Comparison of ENCODE assay signal across 1 cellular context in genomic region chr10:118439824-118440223, GRCh38.
TF ChIP-seq lines count a peak whose summit lies in the region.

No MANE protein-coding gene starts in this region.

TF ChIP-seq in SK-N-SH, 30 proteins besides CTCF, POLR2A, EP300 and RAD21 (continued from another document):
- TF ChIP-seq, protein P1, sequence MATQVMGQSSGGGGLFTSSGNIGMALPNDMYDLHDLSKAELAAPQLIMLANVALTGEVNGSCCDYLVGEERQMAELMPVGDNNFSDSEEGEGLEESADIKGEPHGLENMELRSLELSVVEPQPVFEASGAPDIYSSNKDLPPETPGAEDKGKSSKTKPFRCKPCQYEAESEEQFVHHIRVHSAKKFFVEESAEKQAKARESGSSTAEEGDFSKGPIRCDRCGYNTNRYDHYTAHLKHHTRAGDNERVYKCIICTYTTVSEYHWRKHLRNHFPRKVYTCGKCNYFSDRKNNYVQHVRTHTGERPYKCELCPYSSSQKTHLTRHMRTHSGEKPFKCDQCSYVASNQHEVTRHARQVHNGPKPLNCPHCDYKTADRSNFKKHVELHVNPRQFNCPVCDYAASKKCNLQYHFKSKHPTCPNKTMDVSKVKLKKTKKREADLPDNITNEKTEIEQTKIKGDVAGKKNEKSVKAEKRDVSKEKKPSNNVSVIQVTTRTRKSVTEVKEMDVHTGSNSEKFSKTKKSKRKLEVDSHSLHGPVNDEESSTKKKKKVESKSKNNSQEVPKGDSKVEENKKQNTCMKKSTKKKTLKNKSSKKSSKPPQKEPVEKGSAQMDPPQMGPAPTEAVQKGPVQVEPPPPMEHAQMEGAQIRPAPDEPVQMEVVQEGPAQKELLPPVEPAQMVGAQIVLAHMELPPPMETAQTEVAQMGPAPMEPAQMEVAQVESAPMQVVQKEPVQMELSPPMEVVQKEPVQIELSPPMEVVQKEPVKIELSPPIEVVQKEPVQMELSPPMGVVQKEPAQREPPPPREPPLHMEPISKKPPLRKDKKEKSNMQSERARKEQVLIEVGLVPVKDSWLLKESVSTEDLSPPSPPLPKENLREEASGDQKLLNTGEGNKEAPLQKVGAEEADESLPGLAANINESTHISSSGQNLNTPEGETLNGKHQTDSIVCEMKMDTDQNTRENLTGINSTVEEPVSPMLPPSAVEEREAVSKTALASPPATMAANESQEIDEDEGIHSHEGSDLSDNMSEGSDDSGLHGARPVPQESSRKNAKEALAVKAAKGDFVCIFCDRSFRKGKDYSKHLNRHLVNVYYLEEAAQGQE (IDR thresholded peaks at IDR 0.05; ENCODE audit: low read depth, low read length), result no peak
- TF ChIP-seq NRF1 (IDR thresholded peaks at IDR 0.05; ENCODE audit: low read depth, low read length), result no peak
TF ChIP-seq in SK-N-SH: peak in this region for 0.
